Comparison of ENCODE assay signal across 16 cellular contexts in genomic region chr5:73763300-73764032, GRCh38.
DNase-seq lines count a peak whose midpoint lies in the region; ATAC-seq and TF ChIP-seq lines count a peak whose summit lies in the region.
"Had no signal": no experiment of that assay in that cellular context is flagged by ENCODE, and none has a peak within 500 bp of the region (broad histone marks: within the 10 kb centered on the region; RNA-seq: fewer than 3 reads in every experiment).

No MANE protein-coding gene starts in this region.

- TF ChIP-seq CTCF in WERI-Rb-1 (IDR thresholded peaks at IDR 0.05; ENCODE audit: low read depth, low read length), result 0 out of 2 replicates have a peak, but pooled peaks have one; percentile 10

- H3K9me3 ChIP-seq in WERI-Rb-1 (ENCODE audit: severe bottlenecking), result no peaks in the 10 kb centered on the region
- H3K9me3 ChIP-seq: right atrium auricular region had no signal

- no peak overlapping the region for H3K4me3 ChIP-seq in WERI-Rb-1 (ENCODE audit: low read depth, low read length)
- H3K4me3 ChIP-seq: neural progenitor cell, right atrium auricular region had no signal

- ATAC-seq in GM21528 (IDR thresholded peaks at IDR 0.05; ENCODE audit: low FRiP score, unreplicated experiment), result no peak
- ATAC-seq: activated CD4-positive, alpha-beta T cell treated with anti-CD3 and anti-CD28 coated beads for 36 hours had no signal

- H3K27ac ChIP-seq in WERI-Rb-1, result peak overlapping the region; percentile 49
- H3K27ac ChIP-seq: neural progenitor cell, right atrium auricular region had no signal

- no peaks in the 10 kb centered on the region for H3K36me3 ChIP-seq in WERI-Rb-1
- H3K36me3 ChIP-seq: neural progenitor cell, right atrium auricular region had no signal

- DNase-seq in NCI-H1436 (lab: John Stamatoyannopoulos, UW) (peak; percentile 32), NCI-H1436 treated with DMSO at 0.1 percent for 48 hours (lab: John Stamatoyannopoulos, UW) (no peak), M059J (ENCODE audit: low read depth) (peak; percentile 61), WERI-Rb-1 (peak; percentile 66), mucosa of gallbladder (ENCODE audit: low spot score) (peak; percentile 40), NCI-H524 (lab: John Stamatoyannopoulos, UW) (no peak), DMS153 (lab: John Stamatoyannopoulos, UW) (no peak)
- DNase-seq: activated CD4-positive, alpha-beta T cell treated with anti-CD3 and anti-CD28 coated beads for 36 hours; activated T-cell treated with anti-CD3 and anti-CD28 coated beads, Interleukin-2, amount 50 U/mL, for 1 hour; immature natural killer cell; NCI-H446; stimulated activated CD4-positive, alpha-beta T cell treated with anti-CD3 and anti-CD28 coated beads, Interleukin-2, amount 100 ng/mL, for 48 hours; stimulated activated CD8-positive, alpha-beta memory T cell treated with anti-CD3 and anti-CD28 coated beads, Interleukin-4, amount 100 ng/mL, for 48 hours had no signal

- H3K27me3 ChIP-seq in WERI-Rb-1 (ENCODE audit: insufficient read depth, low read depth, severe bottlenecking), result no peaks in the 10 kb centered on the region
- H3K27me3 ChIP-seq: neural progenitor cell, right atrium auricular region had no signal

Comparison
In these comparisons a context has a peak if more than half of its experiments do, and no peak if none do; other contexts are left out.
1. DNase-seq: peak in NCI-H1436 (single experiment), M059J (single experiment), WERI-Rb-1 (single experiment) and mucosa of gallbladder (single experiment); none in NCI-H1436 treated with DMSO at 0.1 percent for 48 hours (single experiment), NCI-H524 (0 of 2) and DMS153 (single experiment).